Comparison of ENCODE assay signal across 8 cellular contexts in genomic region chr21:33544451-33544850, GRCh38. TPM values are rescaled to one million over a fixed set of nuclear protein-coding genes. Genes with fewer than 3 reads are reported as not detected.
DNase-seq lines count a peak whose midpoint lies in the region; ATAC-seq and TF ChIP-seq lines count a peak whose summit lies in the region.

No MANE protein-coding gene starts in this region.

- H3K36me3 ChIP-seq in KMS-11 (ENCODE audit: insufficient read depth), result peaks cover 32% of the 10 kb centered on the region; the same call in 1 of the 2 replicates

- peaks cover 4 to 35% (median 6%) of the 10 kb centered on the region in 3 donors for H3K36me3 Mint-ChIP-seq in naive thymus-derived CD8-positive, alpha-beta T cell

- ATAC-seq in naive thymus-derived CD8-positive, alpha-beta T cell, result no peak
- no peak for ATAC-seq in HG03039 (IDR thresholded peaks at IDR 0.05; ENCODE audit: unreplicated experiment)

- DNase-seq in AG04450 (ENCODE audit: low read depth, low spot score) (no peak), choroid plexus epithelial cell (ENCODE audit: low read depth) (no peak), NCI-H1092 (lab: John Stamatoyannopoulos, UW) (no peak), RWPE1 (ENCODE audit: low spot score) (no peak), NCI-H774 (lab: John Stamatoyannopoulos, UW) (no peak)
- DNase-seq in naive thymus-derived CD8-positive, alpha-beta T cell, result no peak

- H3K27me3 Mint-ChIP-seq in naive thymus-derived CD8-positive, alpha-beta T cell, result peaks cover 0 to 2% (median 0%) of the 10 kb centered on the region in 5 donors

- peaks cover 20 to 70% (median 49%) of the 10 kb centered on the region in 4 donors for H3K4me1 Mint-ChIP-seq in naive thymus-derived CD8-positive, alpha-beta T cell

- peaks cover 43% of the 10 kb centered on the region for H4K20me1 ChIP-seq in KMS-11 (ENCODE audit: insufficient read depth)

- peak overlapping the region; percentile 99; the same call in 1 of the 2 replicates for H3K9ac ChIP-seq in KMS-11

- peak overlapping the region; percentile 87 for H3K4me2 ChIP-seq in KMS-11

- H3K27ac Mint-ChIP-seq in naive thymus-derived CD8-positive, alpha-beta T cell, result peak overlapping the region; percentile 44 to 100 (median 100)

- H3K4me3 Mint-ChIP-seq in naive thymus-derived CD8-positive, alpha-beta T cell, result peak overlapping the region; percentile 92 to 100 (median 99)

- H3K27ac ChIP-seq in AG04450 (ENCODE audit: low read depth, low read length) (no peak overlapping the region), KMS-11 (peak overlapping the region; percentile 100; the same call in 1 of the 2 replicates), RWPE1 (no peak overlapping the region)

- no peak overlapping the region for H2AFZ ChIP-seq in KMS-11 (ENCODE audit: low read depth)

- no peaks in the 10 kb centered on the region; the same call in 1 of the 2 replicates for H3K9me3 ChIP-seq in AG04450 (ENCODE audit: control insufficient read depth, insufficient read depth, low read length)

- CTCF ChIA-PET in AG04450 (lab: Charles Lee), result interaction anchor here (2.2 kb wide), 1 partner anchor 62 kb away, joined by 11 read pairs; no protein-coding TSS in a partner anchor
- CTCF ChIA-PET in RWPE1 (lab: Yijun Ruan, JAX), result interaction anchor here (0.7 kb wide), 2 partner anchors 17 to 943 kb away, joined by 4 to 5 read pairs; no protein-coding TSS in a partner anchor

- POLR2A ChIA-PET in AG04450 (lab: Yijun Ruan, JAX), result no interaction called here
- POLR2A ChIA-PET in naive thymus-derived CD8-positive, alpha-beta T cell (lab: Charles Lee), result interaction anchor here (0.8 to 3.5 kb wide), 6 partner anchors 11 to 183 kb away, joined by 3 to 24 read pairs (median 4); partner anchors contain the start of gene TMEM50B
- POLR2A ChIA-PET in RWPE1 (lab: Yijun Ruan, JAX; ENCODE audit: low non-redundant PET), result no interaction called here

- H3K4me1 ChIP-seq in KMS-11 (ENCODE audit: low read depth, poor library complexity, severe bottlenecking), result peaks cover 41% of the 10 kb centered on the region

- no peaks in the 10 kb centered on the region for H3K9me3 Mint-ChIP-seq in naive thymus-derived CD8-positive, alpha-beta T cell

- H3K27me3 ChIP-seq in AG04450 (ENCODE audit: control insufficient read depth, insufficient read depth, low read length), result no peaks in the 10 kb centered on the region
- H3K27me3 ChIP-seq in KMS-11 (ENCODE audit: insufficient read depth, low read depth), result no peaks in the 10 kb centered on the region

- peaks cover 88% of the 10 kb centered on the region for H3K79me2 ChIP-seq in KMS-11 (ENCODE audit: insufficient read depth, low read depth)

- H3K4me3 ChIP-seq in AG04450 (ENCODE audit: low read depth, low read length) (peak overlapping the region; percentile 95), KMS-11 (IDR thresholded peaks at IDR 0.05; ENCODE audit: insufficient read depth, low read depth, low read length) (no peak overlapping the region), choroid plexus epithelial cell (ENCODE audit: low read depth, low read length) (peak overlapping the region; percentile 91)

- TF ChIP-seq CTCF in AG04450 (IDR thresholded peaks at IDR 0.05; ENCODE audit: low read depth, low read length) (no peak), KMS-11 (conservative IDR thresholded peaks at IDR 0.05; ENCODE audit: low read depth, low read length) (no peak), choroid plexus epithelial cell (conservative IDR thresholded peaks at IDR 0.05; ENCODE audit: low read depth, low read length) (no peak), RWPE1 (conservative IDR thresholded peaks at IDR 0.05; ENCODE audit: low read depth) (no peak)

RNA-seq across cellular contexts. Expression of gene SON, which starts 1.6 kb away (rescaled TPM):
- polyA plus RNA-seq in AG04450 (2011; rRNA removed), result 103 and 113 TPM in 2 replicates
- 184 and 191 TPM in 2 replicates for polyA minus RNA-seq in AG04450 (2011; rRNA and poly(A)+ RNA removed)
- 100 to 1,000 TPM; 493 to 510 TPM for total RNA-seq in naive thymus-derived CD8-positive, alpha-beta T cell
- 100 to 1,000 TPM; 412 to 602 (median 573) TPM for polyA plus RNA-seq in naive thymus-derived CD8-positive, alpha-beta T cell

RNA-seq across cellular contexts. Expression of gene GART, which starts 2.5 kb away (rescaled TPM):
- 26.1 and 31.4 TPM in 2 replicates for polyA plus RNA-seq in AG04450 (2011; rRNA removed)
- polyA minus RNA-seq in AG04450 (2011; rRNA and poly(A)+ RNA removed), result 22.9 and 29.1 TPM in 2 replicates
- 10 to 100 TPM; 91.6 to 91.8 TPM for total RNA-seq in naive thymus-derived CD8-positive, alpha-beta T cell
- 10 to 100 TPM; 40.2 to 54.4 (median 43.8) TPM for polyA plus RNA-seq in naive thymus-derived CD8-positive, alpha-beta T cell

RNA-seq across cellular contexts. Expression of gene DONSON, which starts 44.0 kb away (rescaled TPM):
- 15.2 and 20.7 TPM in 2 replicates for polyA plus RNA-seq in AG04450 (2011; rRNA removed)
- 5.4 and 9.9 TPM in 2 replicates for polyA minus RNA-seq in AG04450 (2011; rRNA and poly(A)+ RNA removed)
- total RNA-seq in naive thymus-derived CD8-positive, alpha-beta T cell, result 10 to 100 TPM; 10.0 to 10.3 TPM
- 1 to 10 TPM; 1.9 to 4.7 (median 2.2) TPM for polyA plus RNA-seq in naive thymus-derived CD8-positive, alpha-beta T cell

RNA-seq across cellular contexts. Expression of gene DNAJC28, which starts 52.9 kb away (rescaled TPM):
- 1.3 and 1.9 TPM in 2 replicates for polyA plus RNA-seq in AG04450 (2011; rRNA removed)
- polyA minus RNA-seq in AG04450 (2011; rRNA and poly(A)+ RNA removed), result 0.69 and 0.78 TPM in 2 replicates
- total RNA-seq in naive thymus-derived CD8-positive, alpha-beta T cell, result 1 to 10 TPM; 1.6 to 2.1 TPM
- 1 to 10 TPM in 1 of 3 donors, under 1 TPM in 2; 0.89 to 1.8 (median 0.94) TPM for polyA plus RNA-seq in naive thymus-derived CD8-positive, alpha-beta T cell
